Comparison of ENCODE assay signal across 8 cellular contexts in the genomic region with DNA sequence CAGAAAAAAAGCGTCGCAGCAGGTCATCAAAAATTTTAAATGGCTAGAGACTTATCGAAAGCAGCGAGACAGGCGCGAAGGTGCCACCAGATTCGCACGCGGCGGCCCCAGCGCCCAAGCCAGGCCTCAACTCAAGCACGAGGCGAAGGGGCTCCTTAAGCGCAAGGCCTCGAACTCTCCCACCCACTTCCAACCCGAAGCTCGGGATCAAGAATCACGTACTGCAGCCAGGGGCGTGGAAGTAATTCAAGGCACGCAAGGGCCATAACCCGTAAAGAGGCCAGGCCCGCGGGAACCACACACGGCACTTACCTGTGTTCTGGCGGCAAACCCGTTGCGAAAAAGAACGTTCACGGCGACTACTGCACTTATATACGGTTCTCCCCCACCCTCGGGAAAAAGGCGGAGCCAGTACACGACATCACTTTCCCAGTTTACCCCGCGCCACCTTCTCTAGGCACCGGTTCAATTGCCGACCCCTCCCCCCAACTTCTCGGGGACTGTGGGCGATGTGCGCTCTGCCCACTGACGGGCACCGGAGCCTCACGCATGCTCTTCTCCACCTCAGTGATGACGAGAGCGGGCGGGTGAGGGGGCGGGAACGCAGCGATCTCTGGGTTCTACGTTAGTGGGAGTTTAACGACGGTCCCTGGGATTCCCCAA. TPM values are rescaled to one million over a fixed set of nuclear protein-coding genes. Genes with fewer than 3 reads are reported as not detected.
DNase-seq lines count a peak whose midpoint lies in the region; ATAC-seq and TF ChIP-seq lines count a peak whose summit lies in the region.

A gene (minus strand): TSS at position 345 of the 663 bp plus-strand sequence. CDS start 1,006 bp downstream, outside the sequence.

- H3K4me1 Mint-ChIP-seq in HFFc6 (ENCODE audit: low read depth) = peaks cover 48% of the 10 kb centered on the region
- peaks cover 29% of the 10 kb centered on the region for H3K4me1 Mint-ChIP-seq in activated naive CD4-positive, alpha-beta T cell treated with anti-CD3 and anti-CD28 coated beads, Interleukin-2, amount 50 U/mL, for 24 hours

- peak within 1 kb of the TSS; percentile 99 for H3K27ac ChIP-seq in temporal lobe (ENCODE audit: low read depth, low read length)

- peaks cover 42% of the 10 kb centered on the region for H3K9me3 Mint-ChIP-seq in HFFc6
- H3K9me3 Mint-ChIP-seq in activated naive CD4-positive, alpha-beta T cell treated with anti-CD3 and anti-CD28 coated beads, Interleukin-2, amount 50 U/mL, for 24 hours = no peaks in the 10 kb centered on the region

- peaks cover 49% of the 10 kb centered on the region for H3K36me3 Mint-ChIP-seq in HFFc6 (ENCODE audit: low read depth)
- H3K36me3 Mint-ChIP-seq in activated naive CD4-positive, alpha-beta T cell treated with anti-CD3 and anti-CD28 coated beads, Interleukin-2, amount 50 U/mL, for 24 hours = peaks cover 42% of the 10 kb centered on the region

- peak within 1 kb of the TSS; percentile 97 for H3K4me3 Mint-ChIP-seq in HFFc6
- H3K4me3 Mint-ChIP-seq in activated naive CD4-positive, alpha-beta T cell treated with anti-CD3 and anti-CD28 coated beads, Interleukin-2, amount 50 U/mL, for 24 hours = peak within 1 kb of the TSS; percentile 95

- H3K27me3 Mint-ChIP-seq in HFFc6 (ENCODE audit: insufficient read depth) = peaks cover 51% of the 10 kb centered on the region
- H3K27me3 Mint-ChIP-seq in activated naive CD4-positive, alpha-beta T cell treated with anti-CD3 and anti-CD28 coated beads, Interleukin-2, amount 50 U/mL, for 24 hours = no peaks in the 10 kb centered on the region

- peak within 1 kb of the TSS; percentile 100 for H3K27ac Mint-ChIP-seq in HFFc6
- H3K27ac Mint-ChIP-seq in activated naive CD4-positive, alpha-beta T cell treated with anti-CD3 and anti-CD28 coated beads, Interleukin-2, amount 50 U/mL, for 24 hours = peak within 1 kb of the TSS; percentile 99

- DNase-seq in GM04503 (ENCODE audit: low read depth) = peak; percentile 98
- peak; percentile 100 for DNase-seq in HFFc6
- peak; percentile 97 for DNase-seq in NCI-H1048 (lab: John Stamatoyannopoulos, UW)
- peak; percentile 100 for DNase-seq in globus pallidus (ENCODE audit: low spot score)
- peak; percentile 99 for DNase-seq in occipital lobe (lab: John Stamatoyannopoulos, UW)

- TF ChIP-seq CTCF in HFFc6 (IDR thresholded peaks at IDR 0.05) = no peak

- peak; percentile 88 for ATAC-seq in SK-N-SH treated with all-trans-retinoic acid at 6 μM for 48 hours

TF ChIP-seq in SK-N-SH treated with all-trans-retinoic acid at 6 μM for 48 hours, 23 proteins besides CTCF, POLR2A, EP300 and RAD21 (continues in another document):
- TF ChIP-seq TCF4 (CRISPR knock-in tag; IDR thresholded peaks at IDR 0.05; ENCODE audit: borderline replicate concordance) (peak; percentile 8; the same call in 1 of the 2 replicates), BACH2 (CRISPR knock-in tag; IDR thresholded peaks at IDR 0.05; ENCODE audit: borderline replicate concordance) (no peak), OSR1 (CRISPR knock-in tag; IDR thresholded peaks at IDR 0.05) (no peak), TOX (CRISPR knock-in tag; IDR thresholded peaks at IDR 0.05; ENCODE audit: borderline replicate concordance) (0 out of 2 replicates have a peak, but pooled peaks have one; percentile 37), ZNF70 (CRISPR knock-in tag; IDR thresholded peaks at IDR 0.05) (no peak), ZFP30 (CRISPR knock-in tag; IDR thresholded peaks at IDR 0.05) (no peak), PPARA (CRISPR knock-in tag; IDR thresholded peaks at IDR 0.05; ENCODE audit: borderline replicate concordance) (no peak), ZFP3 (CRISPR knock-in tag; IDR thresholded peaks at IDR 0.05) (0 out of 2 replicates have a peak, but pooled peaks have one; percentile 3), SNAI2 (CRISPR knock-in tag; IDR thresholded peaks at IDR 0.05) (no peak), ISL1 (CRISPR knock-in tag; IDR thresholded peaks at IDR 0.05) (no peak), GLIS3 (CRISPR knock-in tag; IDR thresholded peaks at IDR 0.05) (peak; percentile 65; the same call in 1 of the 2 replicates), ZC3H10 (CRISPR knock-in tag; IDR thresholded peaks at IDR 0.05) (no peak; the same call in 1 of the 2 replicates), ESRRG (CRISPR knock-in tag; IDR thresholded peaks at IDR 0.05) (peak; percentile 16; the same call in 1 of the 2 replicates), ARNTL (CRISPR knock-in tag; IDR thresholded peaks at IDR 0.05; ENCODE audit: borderline replicate concordance, low read depth) (no peak), ZNF565 (CRISPR knock-in tag; conservative IDR thresholded peaks at IDR 0.05; ENCODE audit: low read depth) (no peak), CSDC2 (CRISPR knock-in tag; IDR thresholded peaks at IDR 0.05) (no peak), ZNF8 (CRISPR knock-in tag; IDR thresholded peaks at IDR 0.05) (no peak)
- TF ChIP-seq, protein P1, sequence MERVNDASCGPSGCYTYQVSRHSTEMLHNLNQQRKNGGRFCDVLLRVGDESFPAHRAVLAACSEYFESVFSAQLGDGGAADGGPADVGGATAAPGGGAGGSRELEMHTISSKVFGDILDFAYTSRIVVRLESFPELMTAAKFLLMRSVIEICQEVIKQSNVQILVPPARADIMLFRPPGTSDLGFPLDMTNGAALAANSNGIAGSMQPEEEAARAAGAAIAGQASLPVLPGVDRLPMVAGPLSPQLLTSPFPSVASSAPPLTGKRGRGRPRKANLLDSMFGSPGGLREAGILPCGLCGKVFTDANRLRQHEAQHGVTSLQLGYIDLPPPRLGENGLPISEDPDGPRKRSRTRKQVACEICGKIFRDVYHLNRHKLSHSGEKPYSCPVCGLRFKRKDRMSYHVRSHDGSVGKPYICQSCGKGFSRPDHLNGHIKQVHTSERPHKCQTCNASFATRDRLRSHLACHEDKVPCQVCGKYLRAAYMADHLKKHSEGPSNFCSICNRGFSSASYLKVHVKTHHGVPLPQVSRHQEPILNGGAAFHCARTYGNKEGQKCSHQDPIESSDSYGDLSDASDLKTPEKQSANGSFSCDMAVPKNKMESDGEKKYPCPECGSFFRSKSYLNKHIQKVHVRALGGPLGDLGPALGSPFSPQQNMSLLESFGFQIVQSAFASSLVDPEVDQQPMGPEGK (CRISPR knock-in tag; IDR thresholded peaks at IDR 0.05; ENCODE audit: borderline replicate concordance) = peak; percentile 82
- TF ChIP-seq, protein P2, sequence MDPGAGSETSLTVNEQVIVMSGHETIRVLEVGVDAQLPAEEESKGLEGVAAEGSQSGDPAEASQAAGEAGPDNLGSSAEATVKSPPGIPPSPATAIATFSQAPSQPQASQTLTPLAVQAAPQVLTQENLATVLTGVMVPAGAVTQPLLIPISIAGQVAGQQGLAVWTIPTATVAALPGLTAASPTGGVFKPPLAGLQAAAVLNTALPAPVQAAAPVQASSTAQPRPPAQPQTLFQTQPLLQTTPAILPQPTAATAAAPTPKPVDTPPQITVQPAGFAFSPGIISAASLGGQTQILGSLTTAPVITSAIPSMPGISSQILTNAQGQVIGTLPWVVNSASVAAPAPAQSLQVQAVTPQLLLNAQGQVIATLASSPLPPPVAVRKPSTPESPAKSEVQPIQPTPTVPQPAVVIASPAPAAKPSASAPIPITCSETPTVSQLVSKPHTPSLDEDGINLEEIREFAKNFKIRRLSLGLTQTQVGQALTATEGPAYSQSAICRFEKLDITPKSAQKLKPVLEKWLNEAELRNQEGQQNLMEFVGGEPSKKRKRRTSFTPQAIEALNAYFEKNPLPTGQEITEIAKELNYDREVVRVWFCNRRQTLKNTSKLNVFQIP (CRISPR knock-in tag; IDR thresholded peaks at IDR 0.05; ENCODE audit: borderline replicate concordance, low read depth) = no peak
- TF ChIP-seq, protein P3, sequence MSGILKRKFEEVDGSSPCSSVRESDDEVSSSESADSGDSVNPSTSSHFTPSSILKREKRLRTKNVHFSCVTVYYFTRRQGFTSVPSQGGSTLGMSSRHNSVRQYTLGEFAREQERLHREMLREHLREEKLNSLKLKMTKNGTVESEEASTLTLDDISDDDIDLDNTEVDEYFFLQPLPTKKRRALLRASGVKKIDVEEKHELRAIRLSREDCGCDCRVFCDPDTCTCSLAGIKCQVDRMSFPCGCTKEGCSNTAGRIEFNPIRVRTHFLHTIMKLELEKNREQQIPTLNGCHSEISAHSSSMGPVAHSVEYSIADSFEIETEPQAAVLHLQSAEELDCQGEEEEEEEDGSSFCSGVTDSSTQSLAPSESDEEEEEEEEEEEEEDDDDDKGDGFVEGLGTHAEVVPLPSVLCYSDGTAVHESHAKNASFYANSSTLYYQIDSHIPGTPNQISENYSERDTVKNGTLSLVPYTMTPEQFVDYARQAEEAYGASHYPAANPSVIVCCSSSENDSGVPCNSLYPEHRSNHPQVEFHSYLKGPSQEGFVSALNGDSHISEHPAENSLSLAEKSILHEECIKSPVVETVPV (CRISPR knock-in tag; IDR thresholded peaks at IDR 0.05) = peak; percentile 87
- TF ChIP-seq, protein P4, sequence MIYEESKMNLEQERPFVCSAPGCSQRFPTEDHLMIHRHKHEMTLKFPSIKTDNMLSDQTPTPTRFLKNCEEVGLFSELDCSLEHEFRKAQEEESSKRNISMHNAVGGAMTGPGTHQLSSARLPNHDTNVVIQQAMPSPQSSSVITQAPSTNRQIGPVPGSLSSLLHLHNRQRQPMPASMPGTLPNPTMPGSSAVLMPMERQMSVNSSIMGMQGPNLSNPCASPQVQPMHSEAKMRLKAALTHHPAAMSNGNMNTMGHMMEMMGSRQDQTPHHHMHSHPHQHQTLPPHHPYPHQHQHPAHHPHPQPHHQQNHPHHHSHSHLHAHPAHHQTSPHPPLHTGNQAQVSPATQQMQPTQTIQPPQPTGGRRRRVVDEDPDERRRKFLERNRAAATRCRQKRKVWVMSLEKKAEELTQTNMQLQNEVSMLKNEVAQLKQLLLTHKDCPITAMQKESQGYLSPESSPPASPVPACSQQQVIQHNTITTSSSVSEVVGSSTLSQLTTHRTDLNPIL (CRISPR knock-in tag; IDR thresholded peaks at IDR 0.05; ENCODE audit: low read depth) = peak; percentile 77; the same call in 1 of the 2 replicates

RNA-seq across cellular contexts. Expression of the gene that starts here (rescaled TPM):
- over 10,000 TPM in 4 of 6 experiments, 1,000 to 10,000 TPM in 2; 8,709 to 10,268 (median 10,123) TPM for total RNA-seq in HFFc6 (2021; fragmentation: NEBNext Ultra II Directional; extraction: Animal tissue kit (Norgen Biotek cat#: 25700))
- 15,287 TPM for total RNA-seq in occipital lobe
- 10,681 TPM for total RNA-seq in temporal lobe

Comparison
In these comparisons a context has a peak if more than half of its experiments do, and no peak if none do; other contexts are left out.
1. Peak in every context shown above with its lines: DNase-seq, ATAC-seq and H3K27ac ChIP-seq.